In the genomic region with DNA sequence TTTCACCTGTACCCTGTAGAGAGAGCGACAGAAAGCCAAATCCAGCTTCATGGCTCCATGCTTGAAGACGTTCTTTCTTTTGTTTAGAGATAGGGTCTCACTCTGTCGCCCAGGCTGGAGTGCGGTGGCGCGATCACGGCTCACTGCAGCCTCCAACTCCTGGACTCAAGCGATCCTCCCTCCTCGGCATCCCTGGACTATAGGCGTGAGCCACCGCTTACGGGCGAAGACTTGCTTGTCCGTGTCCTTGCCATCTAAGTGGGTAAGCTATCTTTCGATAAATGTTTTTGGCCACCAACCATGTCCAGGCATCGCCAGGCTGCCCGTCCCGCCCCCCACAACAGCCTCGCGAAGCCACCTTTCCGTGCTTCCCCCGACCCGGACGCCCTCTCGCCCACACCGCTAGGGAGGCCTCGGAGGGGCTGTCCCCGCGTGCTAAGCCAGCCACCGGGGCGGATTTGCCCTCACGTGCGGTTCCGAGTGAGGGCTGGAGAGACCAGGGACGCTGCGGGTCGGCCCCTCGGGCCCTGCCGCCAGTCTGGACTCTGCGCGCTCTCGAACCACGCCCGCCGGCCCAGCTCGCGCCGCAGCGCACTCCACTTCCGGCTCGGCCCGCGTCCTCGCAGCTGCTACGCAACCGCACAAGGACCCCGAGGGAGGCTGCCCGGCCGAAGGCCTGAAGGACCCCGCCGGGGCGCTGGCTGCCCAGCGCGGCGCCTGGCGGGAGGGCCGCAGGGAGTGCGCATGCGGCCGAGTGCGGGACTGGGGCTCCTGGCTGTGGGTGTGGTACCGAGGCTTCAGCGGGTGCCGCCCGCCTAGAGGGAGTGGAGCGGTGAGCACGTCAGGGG, we compare ENCODE assay signal across 8 cellular contexts. TPM values are rescaled to one million over a fixed set of nuclear protein-coding genes. Genes with fewer than 3 reads are reported as not detected.
A peak's percentile ranks its signal among the peaks of the same experiment; 100 is the strongest.
DNase-seq lines count a peak whose midpoint lies in the region; ATAC-seq lines count a peak whose summit lies in the region.
"Not testable (repeated sequence)": the region's sequence is repeated elsewhere in the genome, so short reads cannot be mapped to it uniquely, and the experiment has no call there.

A gene (minus strand): TSS at position 604 of the 848 bp plus-strand sequence. CDS start 1,342 bp downstream, outside the sequence.

- H3K9me3 Mint-ChIP-seq in activated CD4-positive, alpha-beta T cell treated with anti-CD3 and anti-CD28 coated beads, Interleukin-2, amount 10 ng/mL, durations not matched to agents 7 days and 5 days: not testable (repeated sequence)

- peak; percentile 99 for ATAC-seq in HG03439 (IDR thresholded peaks at IDR 0.05; ENCODE audit: unreplicated experiment)

- H3K4me1 ChIP-seq in BLaER1: not testable (repeated sequence)

- H4K20me1 ChIP-seq in BLaER1: not testable (repeated sequence)

- DNase-seq in GM19240 (ENCODE audit: insufficient read length, low spot score) (peak; percentile 82), NCI-H526 treated with DMSO at 0.1 percent for 48 hours (lab: John Stamatoyannopoulos, UW) (peak; percentile 31), cortex of kidney (lab: John Stamatoyannopoulos, UW) (peak; percentile 14), left kidney (ENCODE audit: low read depth, low spot score) (peak; percentile 93)
- peak; percentile 88 for DNase-seq in activated CD4-positive, alpha-beta T cell treated with anti-CD3 and anti-CD28 coated beads, Interleukin-2, amount 10 ng/mL, durations not matched to agents 7 days and 5 days
- DNase-seq in stimulated activated CD4-positive, alpha-beta T cell treated with anti-CD3 and anti-CD28 coated beads, Interleukin-1b, Interleukin-23, amount 100 ng/mL, for 24 hours (ENCODE audit: low read depth in 4 of 4, low spot score in 1 of 4): peak; percentile 65 to 82 (median 77)

- peak within 1 kb of the TSS; percentile 67 for H3K4me2 ChIP-seq in BLaER1

- H3K27ac ChIP-seq in BLaER1: not testable (repeated sequence)

- CTCF ChIA-PET in activated CD4-positive, alpha-beta T cell treated with anti-CD3 and anti-CD28 coated beads, Interleukin-2, amount 10 ng/mL, durations not matched to agents 7 days and 5 days (lab: Charles Lee): not testable (repeated sequence)

- H3K27ac Mint-ChIP-seq in activated CD4-positive, alpha-beta T cell treated with anti-CD3 and anti-CD28 coated beads, Interleukin-2, amount 10 ng/mL, durations not matched to agents 7 days and 5 days: peak within 1 kb of the TSS; percentile 88

- POLR2A ChIA-PET in activated CD4-positive, alpha-beta T cell treated with anti-CD3 and anti-CD28 coated beads, Interleukin-2, amount 10 ng/mL, durations not matched to agents 7 days and 5 days (lab: Charles Lee): not testable (repeated sequence)

- peak within 1 kb of the TSS; percentile 66; the same call in 1 of the 2 replicates for H3K9ac ChIP-seq in BLaER1

- not testable (repeated sequence) for H3K9me3 ChIP-seq in BLaER1

- H3K27me3 ChIP-seq in BLaER1: not testable (repeated sequence)

- not testable (repeated sequence) for H3K36me3 Mint-ChIP-seq in activated CD4-positive, alpha-beta T cell treated with anti-CD3 and anti-CD28 coated beads, Interleukin-2, amount 10 ng/mL, durations not matched to agents 7 days and 5 days (ENCODE audit: low read depth)

- H3K36me3 ChIP-seq in BLaER1: not testable (repeated sequence)

- not testable (repeated sequence) for H3K27me3 Mint-ChIP-seq in activated CD4-positive, alpha-beta T cell treated with anti-CD3 and anti-CD28 coated beads, Interleukin-2, amount 10 ng/mL, durations not matched to agents 7 days and 5 days

- H3K4me3 ChIP-seq in BLaER1: peak within 1 kb of the TSS; percentile 68

- H3K4me3 Mint-ChIP-seq in activated CD4-positive, alpha-beta T cell treated with anti-CD3 and anti-CD28 coated beads, Interleukin-2, amount 10 ng/mL, durations not matched to agents 7 days and 5 days: peak within 1 kb of the TSS; percentile 82

- H3K4me1 Mint-ChIP-seq in activated CD4-positive, alpha-beta T cell treated with anti-CD3 and anti-CD28 coated beads, Interleukin-2, amount 10 ng/mL, durations not matched to agents 7 days and 5 days: peaks cover 16% of the 10 kb centered on the region

RNA-seq across cellular contexts. Expression of the gene that starts here (rescaled TPM):
- total RNA-seq in activated CD4-positive, alpha-beta T cell treated with anti-CD3 and anti-CD28 coated beads, Interleukin-2, amount 10 ng/mL, durations not matched to agents 7 days and 5 days: 10 to 100 TPM; 28.2 to 29.0 TPM

Comparison
In these comparisons a context has a peak if more than half of its experiments do, and no peak if none do; other contexts are left out.
1. DNase-seq: peak in every context shown above with its lines; median percentile 93 in left kidney; 88 in activated CD4-positive, alpha-beta T cell treated with anti-CD3 and anti-CD28 coated beads, Interleukin-2, amount 10 ng/mL, durations not matched to agents 7 days and 5 days; 82 in GM19240; 77 in stimulated activated CD4-positive, alpha-beta T cell treated with anti-CD3 and anti-CD28 coated beads, Interleukin-1b, Interleukin-23, amount 100 ng/mL, for 24 hours; 31 in NCI-H526 treated with DMSO at 0.1 percent for 48 hours; 14 in cortex of kidney.